In genomic region chr12:123365141-123365917, GRCh38 we compare ENCODE assay signal across 8 cellular contexts. TPM values are rescaled to one million over a fixed set of nuclear protein-coding genes. Genes with fewer than 3 reads are reported as not detected.
DNase-seq lines count a peak whose midpoint lies in the region; ATAC-seq and TF ChIP-seq lines count a peak whose summit lies in the region.

No MANE protein-coding gene starts in this region.

- H3F3A ChIP-seq in PC-3 (ENCODE audit: low read length, unreplicated experiment) = no peaks in the 10 kb centered on the region

- peaks cover 10% of the 10 kb centered on the region; the same call in 1 of the 2 replicates for H4K20me1 ChIP-seq in PC-3 (ENCODE audit: low read length)

- peak; percentile 95 for DNase-seq in DMS79 (lab: John Stamatoyannopoulos, UW)
- DNase-seq in Jurkat, Clone E6-1 (ENCODE audit: low read depth, low spot score) = peak; percentile 98
- DNase-seq in PC-3 = peak; percentile 99
- peak; percentile 97 for DNase-seq in activated T-cell treated with anti-CD3 and anti-CD28 coated beads, Interleukin-2, amount 50 U/mL, for 4 hours
- DNase-seq in esophagus muscularis mucosa (ENCODE audit: extremely low spot score) = peak; percentile 100
- peak; percentile 97 to 98 for DNase-seq in stimulated activated CD8-positive, alpha-beta memory T cell treated with anti-CD3 and anti-CD28 coated beads, Interleukin-7, amount 100 ng/mL, for 4 hours (ENCODE audit: low read depth in 2 of 2)

- POLR2A ChIA-PET in PC-3 (lab: Charles Lee; ENCODE audit: unreplicated experiment) = interaction anchor here (0.6 to 1.1 kb wide), 6 partner anchors 16 to 587 kb away, joined by 3 to 11 read pairs (median 4); partner anchors contain the start of genes KMT5A, MPHOSPH9 and MTRFR

- H3K9me3 ChIP-seq in PC-3 (ENCODE audit: low read length) (no peaks in the 10 kb centered on the region), esophagus muscularis mucosa (no peaks in the 10 kb centered on the region), muscle layer of duodenum (ENCODE audit: control insufficient read depth in 1 of 2, low read length in 2 of 2) (no peaks in the 10 kb centered on the region)

- peak overlapping the region; percentile 83 for H3K27ac ChIP-seq in PC-3 (ENCODE audit: low read length)
- peak overlapping the region; percentile 90 to 97 (median 94) for H3K27ac ChIP-seq in esophagus muscularis mucosa (replicated peaks in 1 of 4)
- H3K27ac ChIP-seq in muscle layer of duodenum (ENCODE audit: low read length) = peak overlapping the region; percentile 95

- TF ChIP-seq EP300 in esophagus muscularis mucosa (IDR thresholded peaks at IDR 0.05) = no peak

- H3K4me1 ChIP-seq in PC-3 (ENCODE audit: insufficient read depth, low read length) (peaks cover 8% of the 10 kb centered on the region), esophagus muscularis mucosa (peaks cover 21 to 47% (median 38%) of the 10 kb centered on the region in 4 donors), muscle layer of duodenum (ENCODE audit: control insufficient read depth in 1 of 2, insufficient read depth in 2 of 2, low read length in 2 of 2) (peaks cover 0 to 19% of the 10 kb centered on the region in 2 donors)

- H3K4me3 Mint-ChIP-seq in activated T-cell treated with anti-CD3 and anti-CD28 coated beads, Interleukin-2, amount 50 U/mL, for 4 hours = peak overlapping the region; percentile 82

- CTCF ChIA-PET in PC-3 (lab: Charles Lee) = interaction anchor here (0.6 to 1.5 kb wide), 6 partner anchors 16 to 253 kb away, joined by 3 to 11 read pairs (median 5); partner anchors contain the start of gene KMT5A

- no peaks in the 10 kb centered on the region for H3K27me3 ChIP-seq in PC-3 (ENCODE audit: low read length)
- no peaks in the 10 kb centered on the region for H3K27me3 ChIP-seq in esophagus muscularis mucosa
- H3K27me3 ChIP-seq in muscle layer of duodenum (ENCODE audit: low read depth, low read length) = no peaks in the 10 kb centered on the region

- intact Hi-C loops in PC-3 (cut with micrococcal nuclease) = loop anchor here (1.0 to 5.0 kb wide), 3 partner anchors 18 to 217 kb away; partner anchors contain the start of genes SNRNP35 and TMED2
- intact Hi-C loops in esophagus muscularis mucosa (cut with DNase I) = no loop called here

- H3K36me3 ChIP-seq in PC-3 (ENCODE audit: low read depth, low read length) (no peaks in the 10 kb centered on the region), esophagus muscularis mucosa (peaks cover 0 to 6% (median 2%) of the 10 kb centered on the region in 4 donors), muscle layer of duodenum (ENCODE audit: control insufficient read depth in 1 of 2, insufficient read depth in 2 of 2, low read length in 2 of 2) (no peaks in the 10 kb centered on the region)

- H3K4me3 ChIP-seq in Jurkat, Clone E6-1 (ENCODE audit: low read length) = peak overlapping the region; percentile 80
- H3K4me3 ChIP-seq in PC-3 (ENCODE audit: low read length) (peak overlapping the region; percentile 78), esophagus muscularis mucosa (peak overlapping the region; percentile 87 to 97 (median 91)), muscle layer of duodenum (ENCODE audit: low read depth in 1 of 2, low read length in 2 of 2) (peak overlapping the region; percentile 79 to 97)

- BruUV-seq in PC-3 (replicated peaks; lab: Mats Ljungman, UMichigan) = TSS peak; percentile 90

- peak overlapping the region; percentile 94 for H3K4me2 ChIP-seq in PC-3 (ENCODE audit: low read length)

- no peaks in the 10 kb centered on the region for H3K9me3 Mint-ChIP-seq in activated T-cell treated with anti-CD3 and anti-CD28 coated beads, Interleukin-2, amount 50 U/mL, for 4 hours

- no peaks in the 10 kb centered on the region for H3K9me2 ChIP-seq in PC-3 (replicated peaks; ENCODE audit: low read length)

- H2AFZ ChIP-seq in PC-3 (ENCODE audit: low read length) = peak overlapping the region; percentile 93

- under 1% methylated on average over 34 of the region's 50 CpGs for WGBS in esophagus muscularis mucosa

- no peak for TF ChIP-seq POLR2A in esophagus muscularis mucosa (IDR thresholded peaks at IDR 0.05; ENCODE audit: low read depth)

- no peaks in the 10 kb centered on the region for H3K27me3 Mint-ChIP-seq in activated T-cell treated with anti-CD3 and anti-CD28 coated beads, Interleukin-2, amount 50 U/mL, for 4 hours (ENCODE audit: low read depth)

- TF ChIP-seq CTCF in PC-3 (conservative IDR thresholded peaks at IDR 0.05; ENCODE audit: low read depth, low read length) (peak; percentile 89), esophagus muscularis mucosa (IDR thresholded peaks at IDR 0.05) (peak; percentile 73 to 78 (median 75))

- ATAC-seq in GM21619 (IDR thresholded peaks at IDR 0.05; ENCODE audit: unreplicated experiment) = peak; percentile 69
- ATAC-seq in PC-3 = peak; percentile 77
- peak; percentile 78 to 80 for ATAC-seq in activated T-cell treated with anti-CD3 and anti-CD28 coated beads, Interleukin-2, amount 50 U/mL, for 4 hours

- peaks cover 43% of the 10 kb centered on the region for H3K79me2 ChIP-seq in PC-3 (ENCODE audit: low read length)

- peaks cover 19% of the 10 kb centered on the region for H3K4me1 Mint-ChIP-seq in activated T-cell treated with anti-CD3 and anti-CD28 coated beads, Interleukin-2, amount 50 U/mL, for 4 hours (ENCODE audit: low read depth)

- H3K9ac ChIP-seq in PC-3 (ENCODE audit: low read length) = peak overlapping the region; percentile 97

- H3K36me3 Mint-ChIP-seq in activated T-cell treated with anti-CD3 and anti-CD28 coated beads, Interleukin-2, amount 50 U/mL, for 4 hours (ENCODE audit: insufficient read depth) = peaks cover 2% of the 10 kb centered on the region

RNA-seq across cellular contexts. Expression of gene SBNO1, which starts 0.7 kb away (rescaled TPM):
- 18.2 TPM for polyA plus RNA-seq in Jurkat, Clone E6-1 (2012; ENCODE audit: insufficient read depth, insufficient read length)
- total RNA-seq in PC-3 (2014; rRNA removed) (23.3 and 25.3 TPM in 2 replicates), esophagus muscularis mucosa (10 to 100 TPM; 26.7 to 31.8 (median 29.9) TPM)
- total RNA-seq in activated T-cell treated with anti-CD3 and anti-CD28 coated beads, Interleukin-2, amount 50 U/mL, for 4 hours = 10 to 100 TPM; 40.9 to 45.5 (median 44.0) TPM

RNA-seq across cellular contexts. Expression of gene KMT5A, which starts 18.6 kb away (rescaled TPM):
- 56.8 TPM for polyA plus RNA-seq in Jurkat, Clone E6-1 (2012; ENCODE audit: insufficient read depth, insufficient read length)
- total RNA-seq in PC-3 (2014; rRNA removed) (59.3 and 73.5 TPM in 2 replicates), esophagus muscularis mucosa (100 to 1,000 TPM in 1 of 4 donors, 10 to 100 TPM in 3; 49.4 to 106 (median 70.2) TPM)
- 10 to 100 TPM; 37.1 to 39.4 (median 39.2) TPM for total RNA-seq in activated T-cell treated with anti-CD3 and anti-CD28 coated beads, Interleukin-2, amount 50 U/mL, for 4 hours

Comparison
In these comparisons a context has a peak if more than half of its experiments do, and no peak if none do; other contexts are left out.
1. Peak in every context shown above with its lines: DNase-seq, ATAC-seq, H3K4me3 ChIP-seq and H3K27ac ChIP-seq.